In genomic region chr16:31136822-31137499, GRCh38 we compare ENCODE assay signal across 6 cellular contexts. TPM values are rescaled to one million over a fixed set of nuclear protein-coding genes. Genes with fewer than 3 reads are reported as not detected.
"Had no signal": no experiment of that assay in that cellular context is flagged by ENCODE, and none has a peak within 500 bp of the region (broad histone marks: within the 10 kb centered on the region; RNA-seq: fewer than 3 reads in every experiment).

No MANE protein-coding gene starts in this region.

RNA-seq across cellular contexts. Expression of gene PRSS8, which starts 1.4 kb away (rescaled TPM):
- total RNA-seq: LHCN-M2, NCI-H460, OCI-LY7, Right ventricle myocardium superior, RPMI7951, SJSA1 had no signal

RNA-seq across cellular contexts. Expression of gene PRSS36, which starts 12.9 kb away (rescaled TPM):
- total RNA-seq: NCI-H460, OCI-LY7 had no signal
